ENCODE assay signal across 8 cellular contexts in genomic region chr1:203025721-203026665, GRCh38. TPM values are rescaled to one million over a fixed set of nuclear protein-coding genes. Genes with fewer than 3 reads are reported as not detected.
DNase-seq lines count a peak whose midpoint lies in the region; ATAC-seq and TF ChIP-seq lines count a peak whose summit lies in the region.

Gene PPFIA4, plus strand, starts transcription at chr1:203026491. Its CDS starts 12,518 bp downstream, at chr1:203039009.

- POLR2A ChIA-PET in T-cell (lab: Charles Lee) = interaction anchor here in 1 of 2 donors (0.7 kb wide), 1 partner anchor 826 kb away, joined by 7 read pairs; no protein-coding TSS in a partner anchor

- peak; percentile 90 for DNase-seq in G401 (ENCODE audit: low spot score)
- peak; percentile 26 for DNase-seq in HFFc6
- DNase-seq in NCI-H128 (lab: John Stamatoyannopoulos, UW; ENCODE audit: unreplicated experiment) = peak; percentile 95
- peak; percentile 67 to 87 (median 81) for DNase-seq in T-cell
- DNase-seq in adipocyte (ENCODE audit: low read depth) = peak; percentile 94
- peak; percentile 86 to 89 for DNase-seq in heart right ventricle
- DNase-seq in posterior cingulate gyrus = peak; percentile 74 to 98 (median 86)
- peak; percentile 58 to 73 for DNase-seq in tibial nerve (ENCODE audit: low spot score in 2 of 2)

- no peaks in the 10 kb centered on the region for H3K9me3 ChIP-seq in adipocyte (ENCODE audit: control insufficient read depth, low read length)
- no peaks in the 10 kb centered on the region for H3K9me3 ChIP-seq in heart right ventricle
- no peaks in the 10 kb centered on the region for H3K9me3 ChIP-seq in tibial nerve

- peak; percentile 90 to 96 (median 92) for ATAC-seq in T-cell (replicated peaks in 1 of 4)
- peak; percentile 80 to 92 (median 89) for ATAC-seq in heart right ventricle

- in situ Hi-C loops in G401 (cut with HindIII; ENCODE audit: low sequenced_read_pairs) = no loop called here

- peak within 1 kb of the TSS; percentile 81 for H3K9ac ChIP-seq in adipocyte (ENCODE audit: low read length)

- H3K27ac ChIP-seq in heart right ventricle = peak within 1 kb of the TSS in 9 of 10 donors; percentile 47 to 90 (median 60)
- H3K27ac ChIP-seq in tibial nerve = peak within 1 kb of the TSS in 3 of 4 donors; percentile 18 to 72 (median 51)

- no peaks in the 10 kb centered on the region for H3K27me3 ChIP-seq in adipocyte (replicated peaks; ENCODE audit: control insufficient read depth, insufficient read depth, low read length)
- peaks cover 0 to 13% (median 0%) of the 10 kb centered on the region in 7 donors for H3K27me3 ChIP-seq in heart right ventricle
- H3K27me3 ChIP-seq in tibial nerve = no peaks in the 10 kb centered on the region

- H3K36me3 ChIP-seq in adipocyte (ENCODE audit: control insufficient read depth, insufficient read depth, low read length, severe bottlenecking) (peaks cover 39% of the 10 kb centered on the region), heart right ventricle (peaks cover 0 to 42% (median 29%) of the 10 kb centered on the region in 9 donors), tibial nerve (peaks cover 3 to 34% (median 9%) of the 10 kb centered on the region in 3 donors)

- TF ChIP-seq EP300 in tibial nerve (IDR thresholded peaks at IDR 0.05) = peak in 1 of 2 donors; percentile 48

- no peak; the same call in 1 of the 2 replicates for TF ChIP-seq CTCF in HFFc6 (IDR thresholded peaks at IDR 0.05)
- TF ChIP-seq CTCF in heart right ventricle (IDR thresholded peaks at IDR 0.05) = peak in 3 of 9 donors; percentile 18 to 29 (median 21)
- no peak for TF ChIP-seq CTCF in tibial nerve (IDR thresholded peaks at IDR 0.05)

- H3K27me3 Mint-ChIP-seq in HFFc6 (ENCODE audit: insufficient read depth) (peaks cover 12% of the 10 kb centered on the region; the same call in 1 of the 2 replicates), T-cell (no peaks in the 10 kb centered on the region)

- 11% methylated on average over 49 to 51 of the region's 52 CpGs for WGBS in heart right ventricle, 2 donors
- WGBS in tibial nerve, 2 donors = 13 to 17% methylated on average over 32 to 42 of the region's 52 CpGs

- intact Hi-C loops in heart right ventricle (cut with DNase I) (no loop called here), posterior cingulate gyrus (cut with DNase I) (no loop called here)

- H3K27ac Mint-ChIP-seq in HFFc6 (peak within 1 kb of the TSS; percentile 62), T-cell (peak within 1 kb of the TSS; percentile 70 to 81)

- CTCF ChIA-PET in T-cell (lab: Charles Lee) = interaction anchor here in 1 of 2 donors (0.8 to 1.0 kb wide), 3 partner anchors 13 to 19 kb away, joined by 3 to 6 read pairs (median 4); partner anchors contain the start of gene TMEM183A

- H3K4me3 ChIP-seq in adipocyte (ENCODE audit: low read length) (peak within 1 kb of the TSS; percentile 82), heart right ventricle (peak within 1 kb of the TSS; percentile 41 to 81 (median 70)), tibial nerve (peak within 1 kb of the TSS; percentile 24 to 55 (median 38))

- H3K4me1 Mint-ChIP-seq in HFFc6 (ENCODE audit: low read depth) (peaks cover 8% of the 10 kb centered on the region), T-cell (peaks cover 11 to 20% (median 14%) of the 10 kb centered on the region in 3 donors)

- H3K4me1 ChIP-seq in adipocyte (ENCODE audit: control insufficient read depth, insufficient read depth, low read length) (peaks cover 15% of the 10 kb centered on the region), heart right ventricle (peaks cover 7 to 43% (median 28%) of the 10 kb centered on the region in 9 donors), tibial nerve (peaks cover 0 to 17% (median 8%) of the 10 kb centered on the region in 4 donors)

- H3K9me3 Mint-ChIP-seq in HFFc6 (no peaks in the 10 kb centered on the region), T-cell (no peaks in the 10 kb centered on the region)

- peak in 1 of 2 donors; percentile 22 for TF ChIP-seq POLR2A in tibial nerve (IDR thresholded peaks at IDR 0.05)

- H3K4me3 Mint-ChIP-seq in HFFc6 = peak within 1 kb of the TSS; percentile 80
- H3K4me3 Mint-ChIP-seq in T-cell = peak within 1 kb of the TSS; percentile 62 to 78 (median 69)

- peaks cover 22% of the 10 kb centered on the region for H3K36me3 Mint-ChIP-seq in HFFc6 (ENCODE audit: low read depth)
- peaks cover 15% of the 10 kb centered on the region for H3K36me3 Mint-ChIP-seq in T-cell

RNA-seq across cellular contexts. Expression of gene PPFIA4, which starts in this region (rescaled TPM):
- 2.1 and 3.4 TPM in 2 replicates for total RNA-seq in G401 (2014; rRNA removed; shearing (Covaris generic))
- 1 to 10 TPM in 1 of 6 experiments, under 1 TPM in 5; 0.37 to 1.3 (median 0.58) TPM for total RNA-seq in HFFc6 (2021; fragmentation: NEBNext Ultra II Directional; extraction: Animal tissue kit (Norgen Biotek cat#: 25700))
- total RNA-seq in T-cell (1 to 10 TPM in 4 of 5 donors, under 1 TPM in 1; 0.66 to 2.0 (median 1.7) TPM), heart right ventricle (10 to 100 TPM in 9 of 10 donors, 1 to 10 TPM in 1; 9.5 to 60.6 (median 35.2) TPM), tibial nerve (10 to 100 TPM in 1 of 4 donors, under 1 TPM in 3; under 0.01 to 24.6 (median 0.30) TPM)
- polyA plus RNA-seq in heart right ventricle = 10 to 100 TPM in 1 of 2 donors, 1 to 10 TPM in 1; 8.1 to 28.5 TPM

Comparison
In these comparisons a context has a peak if more than half of its experiments do, and no peak if none do; other contexts are left out.
1. Peak in every context shown above with its lines: DNase-seq, ATAC-seq, H3K4me3 ChIP-seq and H3K27ac ChIP-seq.
2. DNase-seq: peak in every context shown above with its lines; median percentile 95 in NCI-H128; 94 in adipocyte; 90 in G401; 88 in heart right ventricle; 86 in posterior cingulate gyrus; 81 in T-cell; 66 in tibial nerve; 26 in HFFc6.